ENCODE assay signal across 1 cellular context in the genomic region with DNA sequence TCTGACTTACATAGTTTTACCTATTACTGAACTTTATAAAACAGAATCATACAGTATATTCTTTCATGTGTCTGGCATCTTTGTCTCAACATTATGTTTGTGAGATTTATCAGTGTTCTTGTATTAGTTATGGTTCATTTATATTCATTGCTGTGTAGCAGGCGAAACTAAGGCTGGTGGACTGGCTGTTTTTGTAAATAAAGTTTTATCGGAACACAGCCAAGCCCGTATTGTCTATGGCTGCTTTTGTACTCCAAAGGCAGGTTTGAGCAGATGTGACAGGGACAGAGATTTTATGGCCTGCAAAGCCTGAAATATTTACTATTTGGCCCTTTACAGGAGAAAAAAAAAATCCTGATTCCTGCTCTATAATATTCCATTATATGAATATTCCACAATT.
TF ChIP-seq lines count a peak whose summit lies in the region.

No MANE protein-coding gene starts in this region.

TF ChIP-seq in HepG2, 621 proteins besides CTCF, POLR2A, EP300 and RAD21 (continued from another document):
- TF ChIP-seq, protein P1, sequence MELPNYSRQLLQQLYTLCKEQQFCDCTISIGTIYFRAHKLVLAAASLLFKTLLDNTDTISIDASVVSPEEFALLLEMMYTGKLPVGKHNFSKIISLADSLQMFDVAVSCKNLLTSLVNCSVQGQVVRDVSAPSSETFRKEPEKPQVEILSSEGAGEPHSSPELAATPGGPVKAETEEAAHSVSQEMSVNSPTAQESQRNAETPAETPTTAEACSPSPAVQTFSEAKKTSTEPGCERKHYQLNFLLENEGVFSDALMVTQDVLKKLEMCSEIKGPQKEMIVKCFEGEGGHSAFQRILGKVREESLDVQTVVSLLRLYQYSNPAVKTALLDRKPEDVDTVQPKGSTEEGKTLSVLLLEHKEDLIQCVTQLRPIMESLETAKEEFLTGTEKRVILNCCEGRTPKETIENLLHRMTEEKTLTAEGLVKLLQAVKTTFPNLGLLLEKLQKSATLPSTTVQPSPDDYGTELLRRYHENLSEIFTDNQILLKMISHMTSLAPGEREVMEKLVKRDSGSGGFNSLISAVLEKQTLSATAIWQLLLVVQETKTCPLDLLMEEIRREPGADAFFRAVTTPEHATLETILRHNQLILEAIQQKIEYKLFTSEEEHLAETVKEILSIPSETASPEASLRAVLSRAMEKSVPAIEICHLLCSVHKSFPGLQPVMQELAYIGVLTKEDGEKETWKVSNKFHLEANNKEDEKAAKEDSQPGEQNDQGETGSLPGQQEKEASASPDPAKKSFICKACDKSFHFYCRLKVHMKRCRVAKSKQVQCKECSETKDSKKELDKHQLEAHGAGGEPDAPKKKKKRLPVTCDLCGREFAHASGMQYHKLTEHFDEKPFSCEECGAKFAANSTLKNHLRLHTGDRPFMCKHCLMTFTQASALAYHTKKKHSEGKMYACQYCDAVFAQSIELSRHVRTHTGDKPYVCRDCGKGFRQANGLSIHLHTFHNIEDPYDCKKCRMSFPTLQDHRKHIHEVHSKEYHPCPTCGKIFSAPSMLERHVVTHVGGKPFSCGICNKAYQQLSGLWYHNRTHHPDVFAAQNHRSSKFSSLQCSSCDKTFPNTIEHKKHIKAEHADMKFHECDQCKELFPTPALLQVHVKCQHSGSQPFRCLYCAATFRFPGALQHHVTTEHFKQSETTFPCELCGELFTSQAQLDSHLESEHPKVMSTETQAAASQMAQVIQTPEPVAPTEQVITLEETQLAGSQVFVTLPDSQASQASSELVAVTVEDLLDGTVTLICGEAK (IDR thresholded peaks at IDR 0.05): no peak
- TF ChIP-seq, protein P1 (CRISPR knock-in tag; IDR thresholded peaks at IDR 0.05): peak; percentile 83
